ENCODE assay signal across 9 cellular contexts in genomic region chr5:114007678-114008077, GRCh38.
"Had no signal": no experiment of that assay in that cellular context is flagged by ENCODE, and none has a peak within 500 bp of the region (broad histone marks: within the 10 kb centered on the region; RNA-seq: fewer than 3 reads in every experiment).

No MANE protein-coding gene starts in this region.

- H3K4me1 ChIP-seq: HAP-1 had no signal

- H3K36me3 ChIP-seq: HAP-1 had no signal

- H3K27ac Mint-ChIP-seq: GM23338, H9, HFFc6 had no signal

- DNase-seq: GM23248, GOT3, H7, H9, HCEC 1CT, HFFc6 had no signal

- H3K9ac ChIP-seq: GM23248 had no signal

- H3K4me2 ChIP-seq: GM23338 had no signal

- ATAC-seq: GM23338, HCT116 had no signal

- H2AFZ ChIP-seq: GM23248, GM23338 had no signal

- H3K9me3 ChIP-seq: HAP-1 had no signal

- H3K27ac ChIP-seq: GM23248 had no signal

- H3K9me3 Mint-ChIP-seq: GM23338, H9, HFFc6 had no signal

- H3K4me3 Mint-ChIP-seq: GM23338, H9, HFFc6 had no signal

- H3K4me3 ChIP-seq: GM23248, GM23338, HAP-1 had no signal
